ENCODE assay signal across 23 cellular contexts in genomic region chr7:100021297-100021696, GRCh38. TPM values are rescaled to one million over a fixed set of nuclear protein-coding genes. Genes with fewer than 3 reads are reported as not detected.
A peak's percentile ranks its signal among the peaks of the same experiment; 100 is the strongest.
DNase-seq lines count a peak whose midpoint lies in the region; ATAC-seq and TF ChIP-seq lines count a peak whose summit lies in the region.
"Had no signal": no experiment of that assay in that cellular context is flagged by ENCODE, and none has a peak within 500 bp of the region (broad histone marks: within the 10 kb centered on the region; RNA-seq: fewer than 3 reads in every experiment).

No MANE protein-coding gene starts in this region.

- no peak overlapping the region for H3K4me3 ChIP-seq in osteoblast (ENCODE audit: insufficient read depth, low read length)
- H3K4me3 ChIP-seq: A549, adrenal gland, lower lobe of right lung had no signal

- peaks cover 42% of the 10 kb centered on the region for H3K36me3 Mint-ChIP-seq in activated CD4-positive, alpha-beta memory T cell treated with anti-CD3 and anti-CD28 coated beads for 36 hours
- peaks cover 55% of the 10 kb centered on the region for H3K36me3 Mint-ChIP-seq in activated CD4-positive, alpha-beta memory T cell treated with anti-CD3 and anti-CD28 coated beads, Interleukin-2, amount 10 ng/mL, durations not matched to agents 7 days and 5 days (ENCODE audit: low read depth)
- H3K36me3 Mint-ChIP-seq in brain (peaks cover 70% of the 10 kb centered on the region), T-cell (peaks cover 31% of the 10 kb centered on the region)

- peaks cover 70% of the 10 kb centered on the region for H3K4me1 Mint-ChIP-seq in activated CD4-positive, alpha-beta memory T cell treated with anti-CD3 and anti-CD28 coated beads for 36 hours (ENCODE audit: low read depth)
- peaks cover 51% of the 10 kb centered on the region for H3K4me1 Mint-ChIP-seq in activated CD4-positive, alpha-beta memory T cell treated with anti-CD3 and anti-CD28 coated beads, Interleukin-2, amount 10 ng/mL, durations not matched to agents 7 days and 5 days
- H3K4me1 Mint-ChIP-seq in brain (peaks cover 47% of the 10 kb centered on the region), T-cell (peaks cover 38 to 47% (median 46%) of the 10 kb centered on the region in 3 donors)

- no peaks in the 10 kb centered on the region for H3K9me3 ChIP-seq in osteoblast (ENCODE audit: low read depth, low read length)
- H3K9me3 ChIP-seq: A549, adrenal gland, lower lobe of right lung had no signal

- CTCF ChIA-PET in activated CD4-positive, alpha-beta memory T cell treated with anti-CD3 and anti-CD28 coated beads for 36 hours (lab: Charles Lee), result interaction anchor here (1.3 to 2.7 kb wide), 3 partner anchors 17 to 42 kb away, joined by 3 to 9 read pairs (median 4); no protein-coding TSS in a partner anchor
- CTCF ChIA-PET in activated CD4-positive, alpha-beta memory T cell treated with anti-CD3 and anti-CD28 coated beads, Interleukin-2, amount 10 ng/mL, durations not matched to agents 7 days and 5 days (lab: Charles Lee), result interaction anchor here (0.6 to 1.9 kb wide), 5 partner anchors 26 to 578 kb away, joined by 3 to 8 read pairs (median 3); no protein-coding TSS in a partner anchor
- CTCF ChIA-PET in T-cell (lab: Charles Lee), result interaction anchor here (0.6 to 1.0 kb wide), 3 partner anchors 15 to 410 kb away, joined by 3 to 4 read pairs (median 3); no protein-coding TSS in a partner anchor

- peak; percentile 27 for DNase-seq in activated CD4-positive, alpha-beta memory T cell treated with anti-CD3 and anti-CD28 coated beads for 36 hours
- DNase-seq in activated CD4-positive, alpha-beta memory T cell treated with anti-CD3 and anti-CD28 coated beads, Interleukin-2, amount 10 ng/mL, durations not matched to agents 7 days and 5 days, result no peak
- peak; percentile 54 for DNase-seq in LHCN-M2 (ENCODE audit: low read depth)
- DNase-seq in osteoblast (ENCODE audit: insufficient read length, low spot score, missing footprints), result no peak
- DNase-seq in T-cell, result no peak
- DNase-seq: adrenal gland; DMS79 treated with DMSO at 0.1 percent for 48 hours; lower lobe of right lung; MM.1S; NCI-H82; stimulated activated CD4-positive, alpha-beta T cell treated with anti-CD3 and anti-CD28 coated beads, Interleukin-4, amount 100 ng/mL, for 1 hour; stimulated activated CD8-positive, alpha-beta memory T cell treated with anti-CD3 and anti-CD28 coated beads, Interleukin-4, amount 100 ng/mL, for 48 hours; T-helper 1 cell; trophoblast cell; WERI-Rb-1 had no signal

- no peak overlapping the region for H2AFZ ChIP-seq in osteoblast (ENCODE audit: low read length)

- H3K27me3 ChIP-seq in osteoblast (ENCODE audit: insufficient read depth, low read length), result no peaks in the 10 kb centered on the region
- H3K27me3 ChIP-seq: adrenal gland had no signal

- H3K36me3 ChIP-seq in osteoblast (ENCODE audit: insufficient read depth, low read length), result peaks cover 48% of the 10 kb centered on the region

- intact Hi-C loops in activated CD4-positive, alpha-beta memory T cell treated with anti-CD3 and anti-CD28 coated beads for 36 hours (cut with micrococcal nuclease), result loop anchor here (10.0 kb wide), 1 partner anchor 516 kb away; the partner anchor contains the start of genes ZKSCAN5 and ZNF394

- no peak for ATAC-seq in GM21717 (IDR thresholded peaks at IDR 0.05; ENCODE audit: unreplicated experiment)
- no peak for ATAC-seq in T-cell (replicated peaks in 1 of 4)
- no peak for ATAC-seq in GM19467 (IDR thresholded peaks at IDR 0.05; ENCODE audit: unreplicated experiment)
- ATAC-seq: A549, lower lobe of right lung, sciatic nerve had no signal

- H3K27me3 Mint-ChIP-seq in activated CD4-positive, alpha-beta memory T cell treated with anti-CD3 and anti-CD28 coated beads for 36 hours, result no peaks in the 10 kb centered on the region
- no peaks in the 10 kb centered on the region for H3K27me3 Mint-ChIP-seq in activated CD4-positive, alpha-beta memory T cell treated with anti-CD3 and anti-CD28 coated beads, Interleukin-2, amount 10 ng/mL, durations not matched to agents 7 days and 5 days
- H3K27me3 Mint-ChIP-seq in brain (peaks cover 3% of the 10 kb centered on the region), T-cell (no peaks in the 10 kb centered on the region)

- H3K79me2 ChIP-seq in osteoblast (ENCODE audit: insufficient read depth, low read length), result peaks cover 79% of the 10 kb centered on the region

- H3K27ac ChIP-seq in osteoblast (ENCODE audit: low read depth, low read length), result peak overlapping the region; percentile 2
- H3K27ac ChIP-seq: A549, lower lobe of right lung, WERI-Rb-1 had no signal

- no peak overlapping the region for H3K4me3 Mint-ChIP-seq in activated CD4-positive, alpha-beta memory T cell treated with anti-CD3 and anti-CD28 coated beads for 36 hours
- H3K4me3 Mint-ChIP-seq in activated CD4-positive, alpha-beta memory T cell treated with anti-CD3 and anti-CD28 coated beads, Interleukin-2, amount 10 ng/mL, durations not matched to agents 7 days and 5 days, result no peak overlapping the region
- peak overlapping the region in 1 of 5 experiments; percentile 75 for H3K4me3 Mint-ChIP-seq in brain
- no peak overlapping the region for H3K4me3 Mint-ChIP-seq in T-cell

- POLR2A ChIA-PET in activated CD4-positive, alpha-beta memory T cell treated with anti-CD3 and anti-CD28 coated beads for 36 hours (lab: Charles Lee), result interaction anchor here (1.2 kb wide), 1 partner anchor 28 kb away, joined by 3 read pairs; the partner anchor contains the start of gene ZSCAN21
- POLR2A ChIA-PET in activated CD4-positive, alpha-beta memory T cell treated with anti-CD3 and anti-CD28 coated beads, Interleukin-2, amount 10 ng/mL, durations not matched to agents 7 days and 5 days (lab: Charles Lee), result interaction anchor here (1.2 to 1.8 kb wide), 2 partner anchors 67 to 80 kb away, joined by 3 to 11 read pairs; partner anchors contain the start of genes AP4M1 and MCM7
- POLR2A ChIA-PET in T-cell (lab: Charles Lee), result interaction anchor here in 1 of 2 donors (0.7 kb wide), 1 partner anchor 545 kb away, joined by 8 read pairs; no protein-coding TSS in a partner anchor

- peaks cover 13% of the 10 kb centered on the region for H3K4me1 ChIP-seq in osteoblast (ENCODE audit: insufficient read depth, low read length)

- peak overlapping the region; percentile 50 for H3K27ac Mint-ChIP-seq in activated CD4-positive, alpha-beta memory T cell treated with anti-CD3 and anti-CD28 coated beads for 36 hours
- H3K27ac Mint-ChIP-seq in activated CD4-positive, alpha-beta memory T cell treated with anti-CD3 and anti-CD28 coated beads, Interleukin-2, amount 10 ng/mL, durations not matched to agents 7 days and 5 days, result no peak overlapping the region
- H3K27ac Mint-ChIP-seq in brain (peak overlapping the region in 3 of 5 experiments; percentile 33 to 75 (median 46)), T-cell (no peak overlapping the region)

- TF ChIP-seq CTCF in brain (conservative IDR thresholded peaks at IDR 0.05) (no peak), osteoblast (IDR thresholded peaks at IDR 0.05; ENCODE audit: extremely low read depth, low read depth, low read length) (no peak)

- H4K20me1 ChIP-seq in osteoblast (ENCODE audit: insufficient read depth, low read length), result peaks cover 39% of the 10 kb centered on the region

- H3K9me3 Mint-ChIP-seq in activated CD4-positive, alpha-beta memory T cell treated with anti-CD3 and anti-CD28 coated beads for 36 hours, result no peaks in the 10 kb centered on the region
- H3K9me3 Mint-ChIP-seq in activated CD4-positive, alpha-beta memory T cell treated with anti-CD3 and anti-CD28 coated beads, Interleukin-2, amount 10 ng/mL, durations not matched to agents 7 days and 5 days, result no peaks in the 10 kb centered on the region
- H3K9me3 Mint-ChIP-seq in brain (no peaks in the 10 kb centered on the region), T-cell (no peaks in the 10 kb centered on the region)

- no peak overlapping the region for H3K4me2 ChIP-seq in osteoblast (ENCODE audit: insufficient read depth, low read length)
- H3K4me2 ChIP-seq: A549 had no signal

RNA-seq across cellular contexts. Expression of gene ZKSCAN1, which starts 5.9 kb away (rescaled TPM):
- 10 to 100 TPM; 49.1 to 50.6 TPM for total RNA-seq in activated CD4-positive, alpha-beta memory T cell treated with anti-CD3 and anti-CD28 coated beads for 36 hours
- 10 to 100 TPM; 63.1 to 65.5 TPM for total RNA-seq in activated CD4-positive, alpha-beta memory T cell treated with anti-CD3 and anti-CD28 coated beads, Interleukin-2, amount 10 ng/mL, durations not matched to agents 7 days and 5 days
- 19.0 and 21.2 TPM in 2 replicates for total RNA-seq in LHCN-M2 (2014; rRNA removed)
- 9.7 TPM for polyA plus RNA-seq in LHCN-M2 (2012)
- 16.3 TPM for polyA plus RNA-seq in brain (ENCODE audit: insufficient read depth, low read depth, low replicate concordance)
- total RNA-seq in osteoblast, result 46.0 and 46.3 TPM in 2 replicates
- 10 to 100 TPM; 60.7 to 94.0 (median 86.8) TPM for total RNA-seq in T-cell

RNA-seq across cellular contexts. Expression of gene ZSCAN21, which starts 28.3 kb away (rescaled TPM):
- 1 to 10 TPM; 6.2 TPM for total RNA-seq in activated CD4-positive, alpha-beta memory T cell treated with anti-CD3 and anti-CD28 coated beads for 36 hours
- total RNA-seq in activated CD4-positive, alpha-beta memory T cell treated with anti-CD3 and anti-CD28 coated beads, Interleukin-2, amount 10 ng/mL, durations not matched to agents 7 days and 5 days, result 1 to 10 TPM; 6.9 TPM
- total RNA-seq in LHCN-M2 (2014; rRNA removed) (11.8 and 12.6 TPM in 2 replicates), osteoblast (9.8 and 10.9 TPM in 2 replicates), T-cell (1 to 10 TPM; 4.4 to 9.9 (median 9.3) TPM)
- polyA plus RNA-seq in LHCN-M2 (2012), result 7.9 TPM
- polyA plus RNA-seq in brain (ENCODE audit: insufficient read depth, low read depth, low replicate concordance), result 11.7 TPM

RNA-seq across cellular contexts. Expression of gene AZGP1, which starts 45.5 kb away (rescaled TPM):
- not detected for total RNA-seq in activated CD4-positive, alpha-beta memory T cell treated with anti-CD3 and anti-CD28 coated beads for 36 hours
- not detected for total RNA-seq in activated CD4-positive, alpha-beta memory T cell treated with anti-CD3 and anti-CD28 coated beads, Interleukin-2, amount 10 ng/mL, durations not matched to agents 7 days and 5 days
- total RNA-seq in LHCN-M2 (2014; rRNA removed) (not detected in 2 replicates), osteoblast (not detected in 2 replicates), T-cell (1 to 10 TPM in 1 of 5 donors, under 1 TPM in 2, not detected in 2; 0.56 to 1.3 (median 0.89) TPM)
- not detected for polyA plus RNA-seq in LHCN-M2 (2012)
- 21.4 TPM for polyA plus RNA-seq in brain (ENCODE audit: insufficient read depth, low read depth, low replicate concordance)
- total RNA-seq: chondrocyte, epithelial cell of proximal tubule had no signal
- polyA plus RNA-seq: neural cell had no signal

Comparison
In these comparisons a context has a peak if more than half of its experiments do, and no peak if none do; other contexts are left out.
1. DNase-seq: peak in activated CD4-positive, alpha-beta memory T cell treated with anti-CD3 and anti-CD28 coated beads for 36 hours (single experiment) and LHCN-M2 (single experiment); none in activated CD4-positive, alpha-beta memory T cell treated with anti-CD3 and anti-CD28 coated beads, Interleukin-2, amount 10 ng/mL, durations not matched to agents 7 days and 5 days (single experiment), osteoblast (single experiment) and T-cell (0 of 34).
2. H3K27ac Mint-ChIP-seq: peak in activated CD4-positive, alpha-beta memory T cell treated with anti-CD3 and anti-CD28 coated beads for 36 hours (single experiment) and brain (3 of 5); none in activated CD4-positive, alpha-beta memory T cell treated with anti-CD3 and anti-CD28 coated beads, Interleukin-2, amount 10 ng/mL, durations not matched to agents 7 days and 5 days (single experiment) and T-cell (0 of 2).